ENCODE assay signal across 15 cellular contexts in the genomic region with DNA sequence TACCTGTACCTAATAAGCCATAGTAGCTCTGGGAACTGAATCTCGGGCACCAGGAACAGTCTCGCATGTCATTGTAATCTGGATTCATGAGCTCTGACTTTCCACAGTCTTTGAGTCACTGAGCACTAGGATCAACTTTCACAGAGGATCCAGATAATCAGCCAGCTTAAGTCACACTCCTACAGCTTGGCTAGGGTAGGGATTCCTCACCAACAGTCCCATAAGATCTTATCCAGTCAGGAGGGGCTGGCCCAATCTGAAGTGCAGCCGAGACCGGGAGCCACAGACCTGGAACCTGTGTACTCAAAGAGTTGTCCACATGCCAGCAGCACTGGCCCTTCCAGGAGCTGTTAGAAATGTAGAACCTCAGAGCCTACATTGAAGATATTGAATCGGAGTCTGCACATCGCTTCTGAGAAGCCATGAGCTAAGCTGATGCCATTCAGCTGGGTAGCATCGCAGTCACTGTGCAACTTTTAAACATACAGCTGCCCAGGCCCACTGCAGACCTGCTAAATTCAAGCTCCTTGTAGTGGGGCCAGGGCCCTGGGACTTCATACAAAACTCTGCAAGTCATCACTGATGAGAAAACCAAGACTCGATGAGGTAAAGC.
DNase-seq lines count a peak whose midpoint lies in the region; ATAC-seq and TF ChIP-seq lines count a peak whose summit lies in the region.
"Had no signal": no experiment of that assay in that cellular context is flagged by ENCODE, and none has a peak within 500 bp of the region (broad histone marks: within the 10 kb centered on the region; RNA-seq: fewer than 3 reads in every experiment).

No MANE protein-coding gene starts in this region.

- H3K27ac ChIP-seq in thyroid gland = peak overlapping the region; percentile 83 to 90 (median 85)
- H3K27ac ChIP-seq: stomach had no signal

- H3K36me3 ChIP-seq in thyroid gland = no peaks in the 10 kb centered on the region
- H3K36me3 ChIP-seq: stomach had no signal

- H3K9me3 ChIP-seq in thyroid gland = no peaks in the 10 kb centered on the region
- H3K9me3 ChIP-seq: stomach had no signal

- H3K27me3 ChIP-seq in thyroid gland = no peaks in the 10 kb centered on the region

- H3K4me1 ChIP-seq in thyroid gland = peaks cover 39 to 60% of the 10 kb centered on the region in 2 donors

- TF ChIP-seq POLR2A in thyroid gland (IDR thresholded peaks at IDR 0.05) = no peak

- 27 to 34% methylated on average over 8 of the region's 8 CpGs for WGBS in thyroid gland, 2 donors

- H3K4me3 ChIP-seq in thyroid gland (replicated peaks in 1 of 3) = no peak overlapping the region
- H3K4me3 ChIP-seq: stomach had no signal

- no peak for ATAC-seq in Right ventricle myocardium inferior
- no peak for ATAC-seq in GM21447 (IDR thresholded peaks at IDR 0.05; ENCODE audit: unreplicated experiment)
- ATAC-seq: naive thymus-derived CD4-positive, alpha-beta T cell had no signal

- DNase-seq in HT1080 (ENCODE audit: low read depth) = peak; percentile 40
- peak; percentile 36 for DNase-seq in astrocyte of the hippocampus (ENCODE audit: low read depth, low spot score)
- DNase-seq in iris pigment epithelial cell (ENCODE audit: low read depth) = peak; percentile 23
- DNase-seq in thyroid gland = peak; percentile 94 to 97
- no peak for DNase-seq in Right ventricle myocardium inferior (ENCODE audit: missing footprints)
- no peak for DNase-seq in DMS153 treated with DMSO at 0.1 percent for 48 hours (lab: John Stamatoyannopoulos, UW; ENCODE audit: unreplicated experiment)
- DNase-seq: activated CD8-positive, alpha-beta memory T cell treated with anti-CD3 and anti-CD28 coated beads for 24 hours; activated naive CD8-positive, alpha-beta T cell treated with anti-CD3 and anti-CD28 coated beads for 36 hours; CD4-positive, alpha-beta T cell; GF-D8; kidney; naive thymus-derived CD4-positive, alpha-beta T cell; NCI-H146; stomach had no signal

- TF ChIP-seq CTCF in thyroid gland (IDR thresholded peaks at IDR 0.05) = no peak

- intact Hi-C loops in thyroid gland (cut with DNase I) = no loop called here
- intact Hi-C loops in Right ventricle myocardium inferior (cut with DNase I) = no loop called here

Comparison
In these comparisons a context has a peak if more than half of its experiments do, and no peak if none do; other contexts are left out.
1. DNase-seq: peak in HT1080 (single experiment), astrocyte of the hippocampus (single experiment), iris pigment epithelial cell (single experiment) and thyroid gland (2 of 2); none in Right ventricle myocardium inferior (single experiment) and DMS153 treated with DMSO at 0.1 percent for 48 hours (single experiment).